ENCODE assay signal across 8 cellular contexts in the genomic region with DNA sequence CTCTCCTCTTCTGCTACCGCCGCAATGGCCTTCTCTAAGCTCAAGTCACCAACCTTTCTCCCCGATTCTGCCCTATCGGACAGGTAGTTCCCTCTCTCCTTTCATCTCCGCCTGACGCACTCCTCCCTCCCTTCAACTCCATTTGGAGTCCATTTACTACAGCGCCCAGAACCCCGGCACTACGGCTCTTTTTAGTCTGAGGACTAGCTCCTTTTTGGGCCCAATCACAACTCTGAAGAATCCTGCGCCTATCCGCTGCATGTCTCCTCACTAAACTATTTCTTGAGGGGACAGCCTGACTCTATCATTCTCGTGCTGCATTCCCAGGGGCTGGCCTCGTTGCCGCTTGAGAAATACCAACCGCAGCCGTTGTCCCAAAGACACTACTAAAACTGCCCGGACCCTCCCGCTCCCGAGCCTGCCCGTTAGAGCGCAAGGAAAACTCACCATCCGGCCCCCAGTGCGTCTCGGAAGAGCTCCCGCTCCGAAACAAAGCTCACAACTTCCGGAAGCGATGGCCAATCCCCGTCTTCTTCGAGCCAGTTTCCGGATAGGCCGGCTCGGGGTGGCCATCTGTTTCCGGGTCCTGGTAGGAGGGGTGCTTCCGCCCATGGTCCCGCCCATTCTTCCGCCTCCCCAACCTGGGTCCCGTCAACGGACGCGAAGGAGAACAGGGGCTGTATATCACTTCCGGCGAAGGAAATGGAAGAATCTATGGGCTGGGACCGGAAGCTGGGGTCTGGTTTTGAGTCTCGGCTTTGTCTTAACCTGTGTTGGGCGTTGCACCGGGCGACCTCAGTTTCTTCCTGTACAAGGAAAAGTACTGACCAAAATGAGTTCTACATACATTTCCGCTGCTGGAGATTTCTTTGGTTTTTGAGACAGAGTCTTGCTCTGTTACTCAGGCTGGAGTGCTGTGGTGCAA. TPM values are rescaled to one million over a fixed set of nuclear protein-coding genes. Genes with fewer than 3 reads are reported as not detected.
DNase-seq lines count a peak whose midpoint lies in the region; TF ChIP-seq lines count a peak whose summit lies in the region.

A gene (minus strand): TSS at position 491 of the 925 bp plus-strand sequence. CDS start 2,776 bp downstream, outside the sequence.

- H3K4me3 Mint-ChIP-seq in activated naive CD4-positive, alpha-beta T cell treated with anti-CD3 and anti-CD28 coated beads for 36 hours: peak within 1 kb of the TSS; percentile 88

- H3K9me3 ChIP-seq in suprapubic skin: no peaks in the 10 kb centered on the region

- TF ChIP-seq CTCF in HFF-Myc (IDR thresholded peaks at IDR 0.05; ENCODE audit: low read depth, low read length, missing control alignments): no peak
- TF ChIP-seq CTCF in suprapubic skin (IDR thresholded peaks at IDR 0.05): no peak

- H3K27ac Mint-ChIP-seq in activated naive CD4-positive, alpha-beta T cell treated with anti-CD3 and anti-CD28 coated beads for 36 hours: peak within 1 kb of the TSS; percentile 76

- CTCF ChIA-PET in activated naive CD4-positive, alpha-beta T cell treated with anti-CD3 and anti-CD28 coated beads for 36 hours (lab: Charles Lee): no interaction called here

- peak; percentile 99 for DNase-seq in GM03348 (ENCODE audit: low spot score)
- peak; percentile 94 for DNase-seq in HFF-Myc (ENCODE audit: extremely low read depth, low read depth)
- peak; percentile 97 for DNase-seq in NAMALWA (ENCODE audit: low spot score)
- peak; percentile 97 for DNase-seq in SK-N-DZ (ENCODE audit: low spot score)
- peak; percentile 99 for DNase-seq in activated naive CD4-positive, alpha-beta T cell treated with anti-CD3 and anti-CD28 coated beads for 36 hours
- DNase-seq in germinal center (ENCODE audit: low spot score): peak; percentile 97
- DNase-seq in nucleus accumbens (lab: John Stamatoyannopoulos, UW): peak; percentile 40 to 98 (median 92)
- peak; percentile 97 to 98 for DNase-seq in suprapubic skin (ENCODE audit: low spot score in 2 of 2)

- H3K4me1 ChIP-seq in suprapubic skin: peaks cover 31% of the 10 kb centered on the region

- peaks cover 15% of the 10 kb centered on the region for H3K4me1 Mint-ChIP-seq in activated naive CD4-positive, alpha-beta T cell treated with anti-CD3 and anti-CD28 coated beads for 36 hours (ENCODE audit: low read depth)

- H3K27ac ChIP-seq in suprapubic skin: peak within 1 kb of the TSS; percentile 69

- no peak for TF ChIP-seq POLR2A in suprapubic skin (IDR thresholded peaks at IDR 0.05)

- peaks cover 13% of the 10 kb centered on the region for H3K36me3 ChIP-seq in suprapubic skin

- WGBS in suprapubic skin: 1% methylated on average over 38 of the region's 49 CpGs

- H3K27me3 Mint-ChIP-seq in activated naive CD4-positive, alpha-beta T cell treated with anti-CD3 and anti-CD28 coated beads for 36 hours (ENCODE audit: low read depth): no peaks in the 10 kb centered on the region

- intact Hi-C loops in activated naive CD4-positive, alpha-beta T cell treated with anti-CD3 and anti-CD28 coated beads for 36 hours (cut with micrococcal nuclease): loop anchor here (1.0 to 2.0 kb wide), 13 partner anchors 43 to 523 kb away; a partner anchor contains a TSS

- H3K4me3 ChIP-seq in HFF-Myc (replicated peaks; ENCODE audit: low read depth, low read length) (peak within 1 kb of the TSS; percentile 96), suprapubic skin (peak within 1 kb of the TSS; percentile 71)

- no peaks in the 10 kb centered on the region for H3K27me3 ChIP-seq in suprapubic skin

- no peaks in the 10 kb centered on the region for H3K9me3 Mint-ChIP-seq in activated naive CD4-positive, alpha-beta T cell treated with anti-CD3 and anti-CD28 coated beads for 36 hours

- H3K36me3 Mint-ChIP-seq in activated naive CD4-positive, alpha-beta T cell treated with anti-CD3 and anti-CD28 coated beads for 36 hours (ENCODE audit: low read depth): peaks cover 28% of the 10 kb centered on the region

- no peak for TF ChIP-seq EP300 in suprapubic skin (IDR thresholded peaks at IDR 0.05)

RNA-seq across cellular contexts. Expression of the gene that starts here (rescaled TPM):
- polyA plus RNA-seq in SK-N-DZ (2014; cell fraction: cytosol; rRNA removed): 89.4 and 96.9 TPM in 2 replicates
- 40.1 and 95.2 TPM in 2 replicates for polyA plus RNA-seq in SK-N-DZ (2014; cell fraction: nucleus; rRNA removed)
- total RNA-seq in activated naive CD4-positive, alpha-beta T cell treated with anti-CD3 and anti-CD28 coated beads for 36 hours: 10 to 100 TPM; 30.5 to 32.5 TPM
- total RNA-seq in suprapubic skin: 10 to 100 TPM; 19.2 to 32.2 (median 29.0) TPM

Comparison
In these comparisons a context has a peak if more than half of its experiments do, and no peak if none do; other contexts are left out.
1. Peak in every context shown above with its lines: DNase-seq, H3K4me3 ChIP-seq and H3K27ac ChIP-seq.